1 cellular context compared by ENCODE assay signal in genomic region chr3:190499157-190499556, GRCh38.
TF ChIP-seq lines count a peak whose summit lies in the region.

No MANE protein-coding gene starts in this region.

TF ChIP-seq in IMR-90, 13 proteins besides CTCF, POLR2A, EP300 and RAD21 (continued from another document):
- TF ChIP-seq ELK1 (IDR thresholded peaks at IDR 0.05; ENCODE audit: borderline replicate concordance, low read depth, low read length) (no peak), CEBPB (IDR thresholded peaks at IDR 0.05; ENCODE audit: low read depth, low read length) (no peak), RCOR1 (IDR thresholded peaks at IDR 0.05; ENCODE audit: insufficient replicate concordance, low read length) (no peak), FOS (IDR thresholded peaks at IDR 0.05; ENCODE audit: low read depth, low read length) (no peak), MAZ (IDR thresholded peaks at IDR 0.05; ENCODE audit: borderline replicate concordance, low read depth, low read length) (no peak), MXI1 (IDR thresholded peaks at IDR 0.05; ENCODE audit: borderline replicate concordance, low read depth, low read length) (no peak)
- TF ChIP-seq, protein P1, sequence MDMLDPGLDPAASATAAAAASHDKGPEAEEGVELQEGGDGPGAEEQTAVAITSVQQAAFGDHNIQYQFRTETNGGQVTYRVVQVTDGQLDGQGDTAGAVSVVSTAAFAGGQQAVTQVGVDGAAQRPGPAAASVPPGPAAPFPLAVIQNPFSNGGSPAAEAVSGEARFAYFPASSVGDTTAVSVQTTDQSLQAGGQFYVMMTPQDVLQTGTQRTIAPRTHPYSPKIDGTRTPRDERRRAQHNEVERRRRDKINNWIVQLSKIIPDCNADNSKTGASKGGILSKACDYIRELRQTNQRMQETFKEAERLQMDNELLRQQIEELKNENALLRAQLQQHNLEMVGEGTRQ (IDR thresholded peaks at IDR 0.05; ENCODE audit: low read depth, low read length): no peak
